Comparison of ENCODE assay signal across 11 cellular contexts in genomic region chr1:33334081-33334552, GRCh38. TPM values are rescaled to one million over a fixed set of nuclear protein-coding genes. Genes with fewer than 3 reads are reported as not detected.
A peak's percentile ranks its signal among the peaks of the same experiment; 100 is the strongest.
DNase-seq lines count a peak whose midpoint lies in the region; ATAC-seq and TF ChIP-seq lines count a peak whose summit lies in the region.
"Had no signal": no experiment of that assay in that cellular context is flagged by ENCODE, and none has a peak within 500 bp of the region (broad histone marks: within the 10 kb centered on the region; RNA-seq: fewer than 3 reads in every experiment).

No MANE protein-coding gene starts in this region.

- H3K23ac ChIP-seq in IMR-90 (ENCODE audit: low read depth, low read length) = no peak overlapping the region; the same call in 1 of the 2 replicates

- no peak overlapping the region for H2BK120ac ChIP-seq in IMR-90 (ENCODE audit: low read depth, low read length)

- TF ChIP-seq POLR2A in IMR-90 (IDR thresholded peaks at IDR 0.05; ENCODE audit: low read depth, low read length) = no peak

- H3K18ac ChIP-seq in IMR-90 (ENCODE audit: low read depth, low read length) = no peak overlapping the region

- TF ChIP-seq RAD21 in IMR-90 (IDR thresholded peaks at IDR 0.05; ENCODE audit: low read length) = no peak

- no peak overlapping the region for H2BK5ac ChIP-seq in IMR-90 (ENCODE audit: low read depth, low read length, poor library complexity, severe bottlenecking)

- H3K9ac ChIP-seq in IMR-90 (ENCODE audit: low read depth, low read length) (no peak overlapping the region), stomach smooth muscle (ENCODE audit: low read length in 2 of 2) (no peak overlapping the region)

- H3K36me3 ChIP-seq in IMR-90 (ENCODE audit: control insufficient read depth, insufficient read depth, low read length) (peaks cover 55% of the 10 kb centered on the region), esophagus (ENCODE audit: control insufficient read depth in 2 of 2, insufficient read depth in 2 of 2, low read length in 1 of 2) (peaks cover 15 to 33% of the 10 kb centered on the region in 2 donors), lung (ENCODE audit: control insufficient read depth in 2 of 2, insufficient read depth in 2 of 2, low read length in 2 of 2) (peaks cover 22 to 42% of the 10 kb centered on the region in 2 donors), stomach smooth muscle (ENCODE audit: control insufficient read depth in 2 of 2, insufficient read depth in 2 of 2, low read length in 2 of 2) (peaks cover 34 to 42% of the 10 kb centered on the region in 2 donors)

- CTCF ChIA-PET in IMR-90 (lab: Yijun Ruan, JAX) = no interaction called here

- H4K91ac ChIP-seq in IMR-90 (ENCODE audit: insufficient read depth, low read depth, low read length) = no peak overlapping the region

- H2BK20ac ChIP-seq in IMR-90 (ENCODE audit: low read depth, low read length) = no peak overlapping the region

- TF ChIP-seq CTCF in IMR-90 (conservative IDR thresholded peaks at IDR 0.05; ENCODE audit: low read depth, low read length) = no peak
- no peak for TF ChIP-seq CTCF in lung (IDR thresholded peaks at IDR 0.05; ENCODE audit: control extremely low read depth, extremely low read depth)

- H2AFZ ChIP-seq in IMR-90 (replicated peaks; ENCODE audit: low read length, poor library complexity) = no peak overlapping the region

- H3K9me3 ChIP-seq in IMR-90 (ENCODE audit: control insufficient read depth, insufficient read depth, low read length) (no peaks in the 10 kb centered on the region), esophagus (ENCODE audit: control insufficient read depth in 2 of 2, insufficient read depth in 1 of 2, low read depth in 1 of 2, low read length in 1 of 2) (no peaks in the 10 kb centered on the region), lung (ENCODE audit: control insufficient read depth in 2 of 2, insufficient read depth in 1 of 2, low read length in 1 of 2) (no peaks in the 10 kb centered on the region), stomach smooth muscle (ENCODE audit: control insufficient read depth in 2 of 2, low read length in 2 of 2) (no peaks in the 10 kb centered on the region)

- no peak overlapping the region; the same call in 1 of the 2 replicates for H2AK5ac ChIP-seq in IMR-90 (ENCODE audit: low read depth, low read length)

- no peak overlapping the region for H4K5ac ChIP-seq in IMR-90 (ENCODE audit: low read depth, low read length)

- dilution Hi-C loops in IMR-90 (cut with HindIII; ENCODE audit: low sequenced_read_pairs, unreplicated experiment) = no loop called here

- no peak overlapping the region for H3K27ac ChIP-seq in IMR-90 (ENCODE audit: insufficient read depth, low read length)
- H3K27ac ChIP-seq in esophagus (ENCODE audit: low read depth in 2 of 2, low read length in 1 of 2) = peak overlapping the region; percentile 24 to 74
- peak overlapping the region; percentile 77 to 82 for H3K27ac ChIP-seq in lung (ENCODE audit: low read depth in 1 of 2, low read length in 1 of 2)
- peak overlapping the region; percentile 79 for H3K27ac ChIP-seq in stomach smooth muscle (ENCODE audit: low read length)
- H3K27ac ChIP-seq: C4-2B had no signal

- in situ Hi-C loops in IMR-90 (cut with MboI; ENCODE audit: low sequenced_read_pairs) = no loop called here

- no peak overlapping the region for H2AK9ac ChIP-seq in IMR-90 (replicated peaks; ENCODE audit: low read depth, low read length, poor library complexity)

- BruUV-seq in IMR-90 (replicated peaks; lab: Mats Ljungman, UMichigan) = no TSS peak

- no peak overlapping the region for H4K8ac ChIP-seq in IMR-90 (ENCODE audit: low read depth in 2 of 2, low read length in 2 of 2)

- DNase-seq in IMR-90 (no peak), lung (ENCODE audit: low spot score) (no peak), SW480 (ENCODE audit: low spot score) (no peak), dermis blood vessel endothelial cell (no peak), NCI-H446 (lab: John Stamatoyannopoulos, UW) (no peak)
- DNase-seq: NCI-H1694 had no signal

- peaks cover 97% of the 10 kb centered on the region for H4K20me1 ChIP-seq in IMR-90 (ENCODE audit: insufficient read depth, low read length)

- H3K27me3 ChIP-seq in IMR-90 (ENCODE audit: control insufficient read depth, insufficient read depth, low read length) (no peaks in the 10 kb centered on the region), esophagus (ENCODE audit: control insufficient read depth in 1 of 2, insufficient read depth in 2 of 2, low read length in 2 of 2) (no peaks in the 10 kb centered on the region), lung (ENCODE audit: control insufficient read depth, insufficient read depth) (no peaks in the 10 kb centered on the region), stomach smooth muscle (ENCODE audit: control insufficient read depth in 1 of 2, insufficient read depth in 2 of 2, low read length in 2 of 2) (no peaks in the 10 kb centered on the region)

- H3K4me1 ChIP-seq in IMR-90 (ENCODE audit: control insufficient read depth, insufficient read depth, low read length) (peaks cover 39% of the 10 kb centered on the region), esophagus (ENCODE audit: control insufficient read depth in 2 of 2, insufficient read depth in 2 of 2, low read length in 1 of 2) (peaks cover 2 to 16% of the 10 kb centered on the region in 2 donors), lung (ENCODE audit: control insufficient read depth in 2 of 2, insufficient read depth in 2 of 2, low read length in 2 of 2) (peaks cover 37 to 38% of the 10 kb centered on the region in 2 donors), stomach smooth muscle (ENCODE audit: control insufficient read depth, insufficient read depth, low read length) (peaks cover 53% of the 10 kb centered on the region)

- H3K4me2 ChIP-seq in IMR-90 (ENCODE audit: low read depth, low read length) = no peak overlapping the region

- ATAC-seq in IMR-90 (ENCODE audit: low read depth) = no peak
- ATAC-seq in lung (ENCODE audit: insufficient read depth, low FRiP score) = no peak
- ATAC-seq in GM19397 (IDR thresholded peaks at IDR 0.05; ENCODE audit: unreplicated experiment) = no peak
- ATAC-seq: activated T-helper 17 cell treated with anti-CD3 and anti-CD28 coated beads, Interleukin-2, amount 50 U/mL, for 72 hours had no signal

- 83% methylated on average over 1 of the region's 17 CpGs; no CpG with 5 or more reads in 1 of the 2 experiments for WGBS in IMR-90 (ENCODE audit: extremely low coverage in 2 of 2, insufficient read length in 1 of 2), 2 experiments
- WGBS in esophagus, 2 donors = 42 to 45% methylated on average over 17 of the region's 17 CpGs
- 41 to 46% methylated on average over 17 of the region's 17 CpGs for WGBS in lung, 2 donors

- peak overlapping the region; percentile 28; the same call in 1 of the 2 replicates for H3K14ac ChIP-seq in IMR-90 (replicated peaks; ENCODE audit: low read depth, low read length)

- no peak overlapping the region for H3K4ac ChIP-seq in IMR-90 (ENCODE audit: low read depth, low read length)

- H2BK15ac ChIP-seq in IMR-90 (ENCODE audit: low read depth, low read length) = no peak overlapping the region

- no peak overlapping the region for H3K56ac ChIP-seq in IMR-90 (ENCODE audit: extremely low read depth, insufficient read depth, low read length)

- intact Hi-C loops in IMR-90 (cut with micrococcal nuclease) = no loop called here

- POLR2A ChIA-PET in IMR-90 (lab: Charles Lee; ENCODE audit: unreplicated experiment) = no interaction called here

- no peak overlapping the region for H3K4me3 ChIP-seq in IMR-90 (ENCODE audit: insufficient read depth, low read depth, low read length)
- no peak overlapping the region for H3K4me3 ChIP-seq in esophagus (ENCODE audit: low read depth in 1 of 2, low read length in 2 of 2)
- no peak overlapping the region for H3K4me3 ChIP-seq in lung
- H3K4me3 ChIP-seq in stomach smooth muscle (ENCODE audit: low read length in 2 of 2) = no peak overlapping the region

- H3K79me1 ChIP-seq in IMR-90 (ENCODE audit: low read depth in 1 of 2, low read length in 2 of 2) = peaks cover 26 to 81% of the 10 kb centered on the region in 2 experiments

- peaks cover 37% of the 10 kb centered on the region for H3K9me1 ChIP-seq in IMR-90 (ENCODE audit: insufficient read depth, low read length)

TF ChIP-seq in IMR-90, 13 proteins besides CTCF, POLR2A, EP300 and RAD21:
- no peak for TF ChIP-seq MXI1 (IDR thresholded peaks at IDR 0.05; ENCODE audit: borderline replicate concordance, low read depth, low read length)
- no peak for TF ChIP-seq FOS (IDR thresholded peaks at IDR 0.05; ENCODE audit: low read depth, low read length)
- TF ChIP-seq BHLHE40 (IDR thresholded peaks at IDR 0.05; ENCODE audit: low read depth, low read length) = no peak

RNA-seq across cellular contexts. Expression of gene A3GALT2, which starts 13.2 kb away (rescaled TPM):
- total RNA-seq in IMR-90 (2012; rRNA removed) (not detected in 2 replicates), lung (under 1 TPM in 1 of 2 donors, not detected in 1; 0.28 TPM), dermis blood vessel endothelial cell (not detected in 2 replicates)
- polyA plus RNA-seq in IMR-90 (2012; rRNA removed) (not detected in 2 replicates), esophagus (under 1 TPM in 1 of 2 donors, not detected in 1; 0.04 TPM), lung (under 1 TPM in 1 of 2 donors, not detected in 1; 0.07 TPM)
- polyA plus RNA-seq in IMR-90 (2012; cell fraction: cytosol; rRNA removed) = not detected in 2 replicates
- polyA plus RNA-seq in IMR-90 (2012; cell fraction: nucleus; rRNA removed; ENCODE audit: low replicate concordance) = 0.23 and 1.2 TPM in 2 replicates
- total RNA-seq: activated T-helper 17 cell treated with anti-CD3 and anti-CD28 coated beads, Interleukin-2, amount 50 U/mL, for 72 hours had no signal
